ENCODE assay signal across 1 cellular context in the genomic region with DNA sequence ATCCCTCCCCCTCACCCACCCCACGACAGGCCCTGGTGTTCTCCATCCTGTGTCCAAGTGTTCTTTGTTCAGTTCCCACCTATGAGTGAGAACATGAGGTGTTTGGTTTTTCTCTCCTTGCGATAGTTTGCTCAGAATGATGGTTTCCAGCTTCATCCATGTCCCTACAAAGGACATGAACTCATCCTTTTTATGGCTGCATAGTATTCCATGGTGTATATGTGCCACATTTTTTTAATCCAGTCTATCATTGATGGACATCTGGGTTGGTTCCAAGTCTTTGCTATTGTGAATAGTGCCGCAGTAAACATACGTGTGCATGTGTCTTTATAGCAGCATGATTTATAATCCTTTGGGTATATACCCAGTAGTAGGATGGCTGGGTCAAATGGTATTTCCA.
TF ChIP-seq lines count a peak whose summit lies in the region.

No MANE protein-coding gene starts in this region.

TF ChIP-seq in HEK293, 187 proteins besides CTCF, POLR2A, EP300 and RAD21 (continued from another document):
- TF ChIP-seq, protein P1, sequence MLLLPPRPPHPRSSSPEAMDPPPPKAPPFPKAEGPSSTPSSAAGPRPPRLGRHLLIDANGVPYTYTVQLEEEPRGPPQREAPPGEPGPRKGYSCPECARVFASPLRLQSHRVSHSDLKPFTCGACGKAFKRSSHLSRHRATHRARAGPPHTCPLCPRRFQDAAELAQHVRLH (tag by site-specific recombination; IDR thresholded peaks at IDR 0.05), result peak; percentile 63
